1 cellular context compared by ENCODE assay signal in the genomic region with DNA sequence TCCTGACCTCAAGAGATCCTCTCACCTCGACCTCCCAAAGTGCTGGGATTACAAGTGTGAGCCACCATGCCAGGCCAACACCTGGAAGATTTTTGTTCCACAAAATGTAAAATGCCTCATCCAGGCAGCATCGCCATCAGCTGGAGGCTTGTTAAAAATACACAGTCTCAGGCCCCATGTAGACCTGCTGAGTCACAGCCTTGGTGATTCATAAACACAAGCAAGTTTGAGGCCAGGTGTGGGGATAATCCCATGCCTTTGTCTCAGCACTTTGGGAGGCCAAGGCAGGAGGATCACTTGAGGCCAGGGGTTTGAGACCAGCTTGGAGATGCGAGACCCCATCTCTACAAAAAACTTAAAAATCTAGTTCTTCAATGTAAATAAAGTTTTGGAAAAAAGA.
TF ChIP-seq lines count a peak whose summit lies in the region.

No MANE protein-coding gene starts in this region.

TF ChIP-seq in GM23338, 12 proteins besides CTCF, POLR2A, EP300 and RAD21 (continued from another document):
- TF ChIP-seq, protein P1, sequence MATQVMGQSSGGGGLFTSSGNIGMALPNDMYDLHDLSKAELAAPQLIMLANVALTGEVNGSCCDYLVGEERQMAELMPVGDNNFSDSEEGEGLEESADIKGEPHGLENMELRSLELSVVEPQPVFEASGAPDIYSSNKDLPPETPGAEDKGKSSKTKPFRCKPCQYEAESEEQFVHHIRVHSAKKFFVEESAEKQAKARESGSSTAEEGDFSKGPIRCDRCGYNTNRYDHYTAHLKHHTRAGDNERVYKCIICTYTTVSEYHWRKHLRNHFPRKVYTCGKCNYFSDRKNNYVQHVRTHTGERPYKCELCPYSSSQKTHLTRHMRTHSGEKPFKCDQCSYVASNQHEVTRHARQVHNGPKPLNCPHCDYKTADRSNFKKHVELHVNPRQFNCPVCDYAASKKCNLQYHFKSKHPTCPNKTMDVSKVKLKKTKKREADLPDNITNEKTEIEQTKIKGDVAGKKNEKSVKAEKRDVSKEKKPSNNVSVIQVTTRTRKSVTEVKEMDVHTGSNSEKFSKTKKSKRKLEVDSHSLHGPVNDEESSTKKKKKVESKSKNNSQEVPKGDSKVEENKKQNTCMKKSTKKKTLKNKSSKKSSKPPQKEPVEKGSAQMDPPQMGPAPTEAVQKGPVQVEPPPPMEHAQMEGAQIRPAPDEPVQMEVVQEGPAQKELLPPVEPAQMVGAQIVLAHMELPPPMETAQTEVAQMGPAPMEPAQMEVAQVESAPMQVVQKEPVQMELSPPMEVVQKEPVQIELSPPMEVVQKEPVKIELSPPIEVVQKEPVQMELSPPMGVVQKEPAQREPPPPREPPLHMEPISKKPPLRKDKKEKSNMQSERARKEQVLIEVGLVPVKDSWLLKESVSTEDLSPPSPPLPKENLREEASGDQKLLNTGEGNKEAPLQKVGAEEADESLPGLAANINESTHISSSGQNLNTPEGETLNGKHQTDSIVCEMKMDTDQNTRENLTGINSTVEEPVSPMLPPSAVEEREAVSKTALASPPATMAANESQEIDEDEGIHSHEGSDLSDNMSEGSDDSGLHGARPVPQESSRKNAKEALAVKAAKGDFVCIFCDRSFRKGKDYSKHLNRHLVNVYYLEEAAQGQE (IDR thresholded peaks at IDR 0.05; ENCODE audit: unreplicated experiment) = no peak
- TF ChIP-seq, protein P2, sequence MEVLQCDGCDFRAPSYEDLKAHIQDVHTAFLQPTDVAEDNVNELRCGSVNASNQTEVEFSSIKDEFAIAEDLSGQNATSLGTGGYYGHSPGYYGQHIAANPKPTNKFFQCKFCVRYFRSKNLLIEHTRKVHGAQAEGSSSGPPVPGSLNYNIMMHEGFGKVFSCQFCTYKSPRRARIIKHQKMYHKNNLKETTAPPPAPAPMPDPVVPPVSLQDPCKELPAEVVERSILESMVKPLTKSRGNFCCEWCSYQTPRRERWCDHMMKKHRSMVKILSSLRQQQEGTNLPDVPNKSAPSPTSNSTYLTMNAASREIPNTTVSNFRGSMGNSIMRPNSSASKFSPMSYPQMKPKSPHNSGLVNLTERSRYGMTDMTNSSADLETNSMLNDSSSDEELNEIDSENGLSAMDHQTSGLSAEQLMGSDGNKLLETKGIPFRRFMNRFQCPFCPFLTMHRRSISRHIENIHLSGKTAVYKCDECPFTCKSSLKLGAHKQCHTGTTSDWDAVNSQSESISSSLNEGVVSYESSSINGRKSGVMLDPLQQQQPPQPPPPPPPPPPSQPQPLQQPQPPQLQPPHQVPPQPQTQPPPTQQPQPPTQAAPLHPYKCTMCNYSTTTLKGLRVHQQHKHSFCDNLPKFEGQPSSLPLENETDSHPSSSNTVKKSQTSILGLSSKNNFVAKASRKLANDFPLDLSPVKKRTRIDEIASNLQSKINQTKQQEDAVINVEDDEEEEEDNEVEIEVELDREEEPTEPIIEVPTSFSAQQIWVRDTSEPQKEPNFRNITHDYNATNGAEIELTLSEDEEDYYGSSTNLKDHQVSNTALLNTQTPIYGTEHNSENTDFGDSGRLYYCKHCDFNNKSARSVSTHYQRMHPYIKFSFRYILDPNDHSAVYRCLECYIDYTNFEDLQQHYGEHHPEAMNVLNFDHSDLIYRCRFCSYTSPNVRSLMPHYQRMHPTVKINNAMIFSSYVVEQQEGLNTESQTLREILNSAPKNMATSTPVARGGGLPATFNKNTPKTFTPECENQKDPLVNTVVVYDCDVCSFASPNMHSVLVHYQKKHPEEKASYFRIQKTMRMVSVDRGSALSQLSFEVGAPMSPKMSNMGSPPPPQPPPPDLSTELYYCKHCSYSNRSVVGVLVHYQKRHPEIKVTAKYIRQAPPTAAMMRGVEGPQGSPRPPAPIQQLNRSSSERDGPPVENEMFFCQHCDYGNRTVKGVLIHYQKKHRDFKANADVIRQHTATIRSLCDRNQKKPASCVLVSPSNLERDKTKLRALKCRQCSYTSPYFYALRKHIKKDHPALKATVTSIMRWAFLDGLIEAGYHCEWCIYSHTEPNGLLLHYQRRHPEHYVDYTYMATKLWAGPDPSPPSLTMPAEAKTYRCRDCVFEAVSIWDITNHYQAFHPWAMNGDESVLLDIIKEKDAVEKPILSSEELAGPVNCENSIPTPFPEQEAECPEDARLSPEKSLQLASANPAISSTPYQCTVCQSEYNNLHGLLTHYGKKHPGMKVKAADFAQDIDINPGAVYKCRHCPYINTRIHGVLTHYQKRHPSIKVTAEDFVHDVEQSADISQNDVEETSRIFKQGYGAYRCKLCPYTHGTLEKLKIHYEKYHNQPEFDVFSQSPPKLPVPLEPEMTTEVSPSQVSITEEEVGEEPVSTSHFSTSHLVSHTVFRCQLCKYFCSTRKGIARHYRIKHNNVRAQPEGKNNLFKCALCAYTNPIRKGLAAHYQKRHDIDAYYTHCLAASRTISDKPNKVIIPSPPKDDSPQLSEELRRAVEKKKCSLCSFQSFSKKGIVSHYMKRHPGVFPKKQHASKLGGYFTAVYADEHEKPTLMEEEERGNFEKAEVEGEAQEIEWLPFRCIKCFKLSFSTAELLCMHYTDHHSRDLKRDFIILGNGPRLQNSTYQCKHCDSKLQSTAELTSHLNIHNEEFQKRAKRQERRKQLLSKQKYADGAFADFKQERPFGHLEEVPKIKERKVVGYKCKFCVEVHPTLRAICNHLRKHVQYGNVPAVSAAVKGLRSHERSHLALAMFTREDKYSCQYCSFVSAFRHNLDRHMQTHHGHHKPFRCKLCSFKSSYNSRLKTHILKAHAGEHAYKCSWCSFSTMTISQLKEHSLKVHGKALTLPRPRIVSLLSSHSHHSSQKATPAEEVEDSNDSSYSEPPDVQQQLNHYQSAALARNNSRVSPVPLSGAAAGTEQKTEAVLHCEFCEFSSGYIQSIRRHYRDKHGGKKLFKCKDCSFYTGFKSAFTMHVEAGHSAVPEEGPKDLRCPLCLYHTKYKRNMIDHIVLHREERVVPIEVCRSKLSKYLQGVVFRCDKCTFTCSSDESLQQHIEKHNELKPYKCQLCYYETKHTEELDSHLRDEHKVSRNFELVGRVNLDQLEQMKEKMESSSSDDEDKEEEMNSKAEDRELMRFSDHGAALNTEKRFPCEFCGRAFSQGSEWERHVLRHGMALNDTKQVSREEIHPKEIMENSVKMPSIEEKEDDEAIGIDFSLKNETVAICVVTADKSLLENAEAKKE (CRISPR knock-in tag; IDR thresholded peaks at IDR 0.05) = no peak
- TF ChIP-seq JUNB (IDR thresholded peaks at IDR 0.05; ENCODE audit: unreplicated experiment) (no peak), NANOG (IDR thresholded peaks at IDR 0.05; ENCODE audit: borderline replicate concordance) (no peak), ZNF114 (CRISPR knock-in tag; IDR thresholded peaks at IDR 0.05) (no peak), EZH2phosphoT487 (IDR thresholded peaks at IDR 0.05; ENCODE audit: unreplicated experiment) (no peak), STAT1 (IDR thresholded peaks at IDR 0.05; ENCODE audit: unreplicated experiment) (no peak), EZH2 (IDR thresholded peaks at IDR 0.05; ENCODE audit: low read depth, unreplicated experiment) (no peak)
TF ChIP-seq in GM23338: peak in this region for 0.
